22 cellular contexts compared by ENCODE assay signal in genomic region chr19:30168760-30169159, GRCh38.
"Had no signal": no experiment of that assay in that cellular context is flagged by ENCODE, and none has a peak within 500 bp of the region (broad histone marks: within the 10 kb centered on the region; RNA-seq: fewer than 3 reads in every experiment).

No MANE protein-coding gene starts in this region.

- H3K4me1 ChIP-seq: colonic mucosa, lower lobe of right lung, right lobe of liver, stomach, thyroid gland, upper lobe of left lung, uterus had no signal

- DNase-seq: colonic mucosa; effector memory CD4-positive, alpha-beta T cell; hypothalamus; immature natural killer cell; left ventricle myocardium superior; lower lobe of right lung; mucosa of descending colon; naive B cell; retina; right lobe of liver; stimulated activated CD4-positive, alpha-beta T cell treated with anti-CD3 and anti-CD28 coated beads, Interleukin-12 subunit alpha, Interleukin-12 subunit beta, amount 100 ng/mL, for 4 hours; stimulated activated CD4-positive, alpha-beta T cell treated with anti-CD3 and anti-CD28 coated beads, Interleukin-1b, Interleukin-23, amount 100 ng/mL, for 48 hours; stimulated activated CD4-positive, alpha-beta T cell treated with anti-CD3 and anti-CD28 coated beads, Interleukin-4, amount 100 ng/mL, for 1 hour; stimulated activated CD8-positive, alpha-beta memory T cell treated with anti-CD3 and anti-CD28 coated beads, Interleukin-4, amount 100 ng/mL, for 48 hours; stimulated activated naive CD4-positive, alpha-beta T cell treated with Interleukin-2 at 50 U/mL for 16 hours; stomach; thyroid gland; upper lobe of left lung; uterus had no signal

- H3K4me3 ChIP-seq: colonic mucosa, lower lobe of right lung, mucosa of descending colon, pancreas, right lobe of liver, smooth muscle cell, stomach, thyroid gland, upper lobe of left lung, uterus had no signal

- H3K4me2 ChIP-seq: smooth muscle cell had no signal

- H3K27me3 ChIP-seq: colonic mucosa, neutrophil, pancreas, right lobe of liver, thyroid gland, upper lobe of left lung, uterus had no signal

- H3K27ac ChIP-seq: colonic mucosa, lower lobe of right lung, neutrophil, pancreas, right lobe of liver, stomach, thyroid gland, upper lobe of left lung, uterus had no signal

- ATAC-seq: left ventricle myocardium superior, lower lobe of right lung, mucosa of descending colon, pancreas, right lobe of liver had no signal

- H3K36me3 ChIP-seq: colonic mucosa, lower lobe of right lung, neutrophil, pancreas, right lobe of liver, stomach, thyroid gland, upper lobe of left lung, uterus had no signal

- H3K9me3 ChIP-seq: colonic mucosa, lower lobe of right lung, mucosa of descending colon, neutrophil, pancreas, right lobe of liver, stomach, thyroid gland, upper lobe of left lung, uterus had no signal
